Comparison of ENCODE assay signal across 8 cellular contexts in the genomic region with DNA sequence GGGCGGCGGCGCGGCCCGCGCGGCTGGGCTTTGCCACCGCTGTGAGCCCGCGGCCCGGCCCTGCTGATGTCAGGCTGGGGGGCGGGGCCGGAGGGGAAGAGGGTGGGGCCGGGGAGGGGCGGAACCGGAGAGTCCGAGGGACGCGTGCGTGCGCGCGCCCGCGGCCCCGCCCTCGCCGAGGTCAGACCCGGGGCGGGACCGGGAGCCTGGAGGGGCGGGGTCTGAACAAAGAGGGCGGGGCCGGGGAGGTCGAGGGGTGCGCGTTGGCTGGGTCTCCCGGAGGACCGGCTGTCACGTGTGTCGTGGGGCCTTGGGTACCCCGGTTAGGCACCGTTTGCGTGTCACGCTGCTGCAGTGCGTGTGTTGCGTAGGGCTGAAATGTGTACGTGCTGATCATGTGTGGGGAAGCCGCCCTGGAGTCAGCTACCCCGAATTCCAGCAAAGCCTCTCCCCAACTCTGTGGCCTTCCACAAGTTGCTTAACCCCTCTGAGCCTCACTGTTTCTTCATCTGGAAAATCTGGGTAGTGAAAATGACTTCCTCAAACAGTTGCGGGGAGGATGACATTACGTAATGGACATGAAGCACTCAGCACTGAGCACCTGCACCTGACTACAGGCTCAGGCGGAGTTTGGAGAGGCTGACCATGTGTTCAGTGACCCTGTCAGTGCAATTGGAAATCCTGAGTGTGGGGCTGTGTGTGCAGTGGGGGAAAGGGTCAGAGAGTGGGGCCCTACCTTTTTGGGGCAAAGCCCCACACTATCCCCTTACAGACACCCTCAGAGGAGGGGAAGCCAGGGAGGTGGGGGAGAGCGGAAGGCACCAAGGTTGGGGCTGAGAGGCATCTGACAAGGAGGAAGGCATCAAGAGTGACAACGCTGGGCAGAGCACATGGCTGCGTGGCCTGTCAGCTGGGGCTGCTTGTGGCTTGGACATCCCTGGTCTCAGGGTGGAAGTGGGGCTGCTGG. TPM values are rescaled to one million over a fixed set of nuclear protein-coding genes. Genes with fewer than 3 reads are reported as not detected.
DNase-seq lines count a peak whose midpoint lies in the region; ATAC-seq and TF ChIP-seq lines count a peak whose summit lies in the region.

TSS of gene RALGDS (minus strand) at position 41 of the 967 bp plus-strand sequence. CDS start 86 bp downstream, outside the sequence.

- peak; percentile 99 for DNase-seq in GM10266 (ENCODE audit: extremely low spot score)
- DNase-seq in NCI-H146 (lab: John Stamatoyannopoulos, UW) = peak; percentile 76
- peak; percentile 81 to 92 (median 90) for DNase-seq in T-helper 2 cell
- peak; percentile 75 for DNase-seq in amniotic stem cell (lab: John Stamatoyannopoulos, UW)
- DNase-seq in left ventricle myocardium inferior = peak; percentile 91
- peak; percentile 89 for DNase-seq in prostate gland (ENCODE audit: low spot score)
- DNase-seq in upper lobe of right lung = peak; percentile 96

- 20% methylated on average over 32 of the region's 56 CpGs for WGBS in prostate gland

- H3K4me3 ChIP-seq in left ventricle myocardium inferior (peak within 1 kb of the TSS; percentile 83), prostate gland (peak within 1 kb of the TSS; percentile 65 to 68), upper lobe of right lung (peak within 1 kb of the TSS; percentile 78)

- intact Hi-C loops in left ventricle myocardium inferior (cut with micrococcal nuclease) = no loop called here
- intact Hi-C loops in prostate gland (cut with DNase I) = loop anchor here (2.0 kb wide), 1 partner anchor 23 kb away; no protein-coding TSS in a partner anchor
- intact Hi-C loops in upper lobe of right lung (cut with DNase I) = no loop called here

- H3K27me3 ChIP-seq in left ventricle myocardium inferior (ENCODE audit: low read depth) (no peaks in the 10 kb centered on the region), prostate gland (replicated peaks; ENCODE audit: insufficient read depth) (no peaks in the 10 kb centered on the region), upper lobe of right lung (no peaks in the 10 kb centered on the region)

- TF ChIP-seq POLR2A in prostate gland (IDR thresholded peaks at IDR 0.05) = peak; percentile 4

- H3K27ac ChIP-seq in left ventricle myocardium inferior (replicated peaks) = peak within 1 kb of the TSS; percentile 95
- H3K27ac ChIP-seq in prostate gland = peak within 1 kb of the TSS; percentile 85
- H3K27ac ChIP-seq in upper lobe of right lung = peak within 1 kb of the TSS; percentile 88

- H3K9me3 ChIP-seq in left ventricle myocardium inferior (replicated peaks) (no peaks in the 10 kb centered on the region), prostate gland (no peaks in the 10 kb centered on the region), upper lobe of right lung (no peaks in the 10 kb centered on the region)

- H3K36me3 ChIP-seq in left ventricle myocardium inferior (no peaks in the 10 kb centered on the region), prostate gland (no peaks in the 10 kb centered on the region), upper lobe of right lung (no peaks in the 10 kb centered on the region)

- TF ChIP-seq CTCF in GM10266 (IDR thresholded peaks at IDR 0.05; ENCODE audit: control insufficient read depth, insufficient read depth, low read depth, missing control alignments) (no peak), left ventricle myocardium inferior (IDR thresholded peaks at IDR 0.05; ENCODE audit: borderline replicate concordance) (no peak), prostate gland (IDR thresholded peaks at IDR 0.05) (no peak), upper lobe of right lung (IDR thresholded peaks at IDR 0.05) (no peak)

- ATAC-seq in HG02759 (IDR thresholded peaks at IDR 0.05; ENCODE audit: unreplicated experiment) (peak; percentile 63), upper lobe of right lung (peak; percentile 92)

- peaks cover 88% of the 10 kb centered on the region for H3K4me1 ChIP-seq in left ventricle myocardium inferior
- H3K4me1 ChIP-seq in prostate gland (replicated peaks) = peaks cover 30% of the 10 kb centered on the region
- H3K4me1 ChIP-seq in upper lobe of right lung = peaks cover 68% of the 10 kb centered on the region

RNA-seq across cellular contexts. Expression of gene RALGDS, which starts in this region (rescaled TPM):
- 24.6 TPM for total RNA-seq in left ventricle myocardium inferior
- 10 to 100 TPM; 49.6 to 77.4 TPM for total RNA-seq in prostate gland
- 66.3 TPM for total RNA-seq in upper lobe of right lung

Comparison
In these comparisons a context has a peak if more than half of its experiments do, and no peak if none do; other contexts are left out.
1. Peak in every context shown above with its lines: DNase-seq, ATAC-seq, H3K4me3 ChIP-seq and H3K27ac ChIP-seq.